In the genomic region with DNA sequence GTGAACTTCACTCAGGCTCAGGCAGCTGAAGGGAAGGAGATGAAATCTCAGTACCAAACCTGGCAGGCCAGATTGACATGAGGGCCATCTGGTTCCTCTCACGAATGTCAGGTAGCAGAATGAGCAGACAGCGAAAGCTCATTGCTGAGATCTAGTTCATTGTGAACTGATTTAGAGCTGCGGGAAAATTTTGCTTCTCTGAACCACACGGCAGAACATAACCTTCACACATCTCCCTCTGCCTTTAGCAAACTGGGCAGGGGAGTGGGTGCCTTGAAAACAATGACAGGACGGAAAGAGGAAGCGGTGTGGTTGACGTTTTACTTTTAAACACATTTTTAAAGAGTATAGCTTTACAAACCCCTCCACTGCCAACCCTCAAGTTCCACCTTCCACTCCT, we compare ENCODE assay signal across 9 cellular contexts. TPM values are rescaled to one million over a fixed set of nuclear protein-coding genes. Genes with fewer than 3 reads are reported as not detected.
A peak's percentile ranks its signal among the peaks of the same experiment; 100 is the strongest.
DNase-seq lines count a peak whose midpoint lies in the region; ATAC-seq and TF ChIP-seq lines count a peak whose summit lies in the region.
"Had no signal": no experiment of that assay in that cellular context is flagged by ENCODE, and none has a peak within 500 bp of the region (broad histone marks: within the 10 kb centered on the region; RNA-seq: fewer than 3 reads in every experiment).

No MANE protein-coding gene starts in this region.

- ATAC-seq in HG03442 (IDR thresholded peaks at IDR 0.05; ENCODE audit: unreplicated experiment) = no peak
- no peak for ATAC-seq in GM21515 (IDR thresholded peaks at IDR 0.05; ENCODE audit: unreplicated experiment)

- H3K36me3 ChIP-seq in BE2C (no peaks in the 10 kb centered on the region), breast epithelium (no peaks in the 10 kb centered on the region)
- H3K36me3 ChIP-seq: brain microvascular endothelial cell had no signal

- DNase-seq in BE2C = peak; percentile 81
- DNase-seq in GM13976 (ENCODE audit: low spot score) = peak; percentile 7
- DNase-seq in NCI-H2227 treated with DMSO at 0.1 percent for 48 hours (lab: John Stamatoyannopoulos, UW) = peak; percentile 4
- peak; percentile 45 for DNase-seq in cerebellar cortex (ENCODE audit: low spot score)
- DNase-seq in iPS-NIHi11 (ENCODE audit: low spot score) = no peak
- DNase-seq in breast epithelium (ENCODE audit: low spot score in 2 of 2) = no peak
- DNase-seq: brain microvascular endothelial cell had no signal

- no peak overlapping the region for H3K27ac ChIP-seq in breast epithelium
- H3K27ac ChIP-seq: brain microvascular endothelial cell had no signal

- H3K4me3 ChIP-seq in BE2C (ENCODE audit: low read depth, low read length) = peak overlapping the region; percentile 52
- H3K4me3 ChIP-seq in breast epithelium = no peak overlapping the region

- no peaks in the 10 kb centered on the region for H3K27me3 ChIP-seq in BE2C
- peaks cover 0 to 3% of the 10 kb centered on the region in 2 donors for H3K27me3 ChIP-seq in breast epithelium

- TF ChIP-seq POLR2A in breast epithelium (IDR thresholded peaks at IDR 0.05) = no peak

- peaks cover under 1% of the 10 kb centered on the region; the same call in 1 of the 2 replicates for H3K9me3 ChIP-seq in BE2C
- no peaks in the 10 kb centered on the region for H3K9me3 ChIP-seq in breast epithelium

- in situ Hi-C loops in GM13976 (cut with MboI; ENCODE audit: low sequenced_read_pairs, unreplicated experiment) = loop anchor here (10.0 to 25.0 kb wide), 2 partner anchors 97 to 315 kb away; no protein-coding TSS in a partner anchor

- TF ChIP-seq CTCF in BE2C (IDR thresholded peaks at IDR 0.05; ENCODE audit: low read depth, low read length) (no peak), GM13976 (IDR thresholded peaks at IDR 0.05; ENCODE audit: borderline replicate concordance, control extremely low read depth, extremely low read depth, insufficient read depth, missing control alignments) (no peak), breast epithelium (IDR thresholded peaks at IDR 0.05) (no peak)

- H3K4me1 ChIP-seq in BE2C (peaks cover 27% of the 10 kb centered on the region), breast epithelium (no peaks in the 10 kb centered on the region)

- intact Hi-C loops in breast epithelium (cut with DNase I; ENCODE audit: low total_unique reads) = no loop called here

RNA-seq across cellular contexts. Expression of gene GOLGA8B, which starts 26.2 kb away (rescaled TPM):
- 23.7 TPM for polyA plus RNA-seq in BE2C (2012; ENCODE audit: insufficient read depth, insufficient read length, low read depth)
- 100 to 1,000 TPM in 2 of 3 donors, 10 to 100 TPM in 1; 94.4 to 180 (median 131) TPM for total RNA-seq in breast epithelium

Comparison
In these comparisons a context has a peak if more than half of its experiments do, and no peak if none do; other contexts are left out.
1. DNase-seq: peak in BE2C (single experiment), GM13976 (single experiment), NCI-H2227 treated with DMSO at 0.1 percent for 48 hours (single experiment) and cerebellar cortex (single experiment); none in iPS-NIHi11 (single experiment) and breast epithelium (0 of 2).